In the genomic region with DNA sequence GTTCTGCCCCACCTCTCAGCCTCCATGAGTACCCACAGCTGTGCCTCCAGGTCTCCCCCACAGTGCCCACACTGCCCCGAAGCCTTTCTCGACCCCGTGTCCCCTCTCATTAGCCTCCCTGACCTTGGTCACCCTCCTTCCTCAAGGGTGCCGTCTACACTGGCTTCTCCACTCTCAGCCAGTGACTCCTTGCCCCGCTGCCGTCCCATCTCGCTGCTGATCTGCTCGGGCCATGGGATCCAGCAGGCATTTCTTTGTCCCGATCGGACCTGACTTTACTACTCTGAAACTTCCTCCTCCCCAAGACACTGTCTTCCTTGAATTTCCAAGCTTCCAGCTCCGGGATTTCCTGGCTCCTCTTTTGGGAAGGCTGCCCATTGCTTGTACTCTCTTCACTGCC, we compare ENCODE assay signal across 22 cellular contexts. TPM values are rescaled to one million over a fixed set of nuclear protein-coding genes. Genes with fewer than 3 reads are reported as not detected.
"Had no signal": no experiment of that assay in that cellular context is flagged by ENCODE, and none has a peak within 500 bp of the region (broad histone marks: within the 10 kb centered on the region; RNA-seq: fewer than 3 reads in every experiment).

No MANE protein-coding gene starts in this region.

- H3K9me3 ChIP-seq: gastroesophageal sphincter, heart right ventricle, prostate gland, stomach, uterus had no signal

- H3K9me3 Mint-ChIP-seq: activated CD8-positive, alpha-beta T cell treated with anti-CD3 and anti-CD28 coated beads for 36 hours; activated naive CD4-positive, alpha-beta T cell treated with anti-CD3 and anti-CD28 coated beads, Interleukin-2, amount 50 U/mL, for 72 hours; activated T-cell treated with anti-CD3 and anti-CD28 coated beads, Interleukin-2, amount 50 U/mL, for 4 hours; WTC11 had no signal

- H3K4me3 Mint-ChIP-seq: activated CD8-positive, alpha-beta T cell treated with anti-CD3 and anti-CD28 coated beads for 36 hours; activated T-cell treated with anti-CD3 and anti-CD28 coated beads, Interleukin-2, amount 50 U/mL, for 4 hours; WTC11 had no signal

- H3K4me1 ChIP-seq: uterus had no signal

- H3K27ac Mint-ChIP-seq: activated CD8-positive, alpha-beta T cell treated with anti-CD3 and anti-CD28 coated beads for 36 hours; WTC11 had no signal

- H3K27ac ChIP-seq: brain microvascular endothelial cell, epithelial cell of prostate, prostate gland, uterus had no signal

- FAIRE-seq: islet of Langerhans had no signal

- H3K27me3 ChIP-seq: uterus had no signal

- H3K36me3 Mint-ChIP-seq: activated naive CD4-positive, alpha-beta T cell treated with anti-CD3 and anti-CD28 coated beads, Interleukin-2, amount 50 U/mL, for 72 hours; WTC11 had no signal

- H3K4me3 ChIP-seq: gastroesophageal sphincter, lung, uterus had no signal

- H3K36me3 ChIP-seq: brain microvascular endothelial cell, gastroesophageal sphincter, heart right ventricle, prostate gland, stomach, uterus had no signal

- H3K27me3 Mint-ChIP-seq: activated CD8-positive, alpha-beta T cell treated with anti-CD3 and anti-CD28 coated beads for 36 hours had no signal

- DNase-seq: activated CD4-positive, alpha-beta T cell treated with anti-CD3 and anti-CD28 coated beads for 48 hours; activated CD8-positive, alpha-beta T cell treated with anti-CD3 and anti-CD28 coated beads for 36 hours; activated effector memory CD4-positive, alpha-beta T cell treated with Interleukin-2 at 50 U/mL for 16 hours; activated T-cell treated with anti-CD3 and anti-CD28 coated beads, Interleukin-2, amount 50 U/mL, for 4 hours; amygdala; brain microvascular endothelial cell; effector memory CD4-positive, alpha-beta T cell; heart right ventricle; left colon; midbrain; right cardiac atrium; stomach; uterus had no signal

- ATAC-seq: activated CD8-positive, alpha-beta T cell treated with anti-CD3 and anti-CD28 coated beads for 36 hours; activated naive CD4-positive, alpha-beta T cell treated with anti-CD3 and anti-CD28 coated beads, Interleukin-2, amount 50 U/mL, for 72 hours; activated T-cell treated with anti-CD3 and anti-CD28 coated beads, Interleukin-2, amount 50 U/mL, for 4 hours; gastroesophageal sphincter; WTC11 had no signal

RNA-seq across cellular contexts. Expression of a gene that starts 31.3 kb away (rescaled TPM):
- total RNA-seq: activated CD8-positive, alpha-beta T cell treated with anti-CD3 and anti-CD28 coated beads for 36 hours; activated naive CD4-positive, alpha-beta T cell treated with anti-CD3 and anti-CD28 coated beads, Interleukin-2, amount 50 U/mL, for 72 hours; activated T-cell treated with anti-CD3 and anti-CD28 coated beads, Interleukin-2, amount 50 U/mL, for 4 hours; gastroesophageal sphincter; heart right ventricle; left colon; right cardiac atrium; stomach; T-helper 1 cell treated with Interleukin-12 subunit alpha and Interleukin-12 subunit beta and Interleukin-4 antibody, amounts not matched to agents 30 ng/mL and 1 ng/mL, for 36 hours had no signal
- polyA plus RNA-seq: heart right ventricle, right cardiac atrium had no signal

RNA-seq across cellular contexts. Expression of a gene that starts 31.4 kb away (rescaled TPM):
- total RNA-seq: activated CD8-positive, alpha-beta T cell treated with anti-CD3 and anti-CD28 coated beads for 36 hours; activated T-cell treated with anti-CD3 and anti-CD28 coated beads, Interleukin-2, amount 50 U/mL, for 4 hours; myocyte; T-helper 1 cell treated with Interleukin-12 subunit alpha and Interleukin-12 subunit beta and Interleukin-4 antibody, amounts not matched to agents 30 ng/mL and 1 ng/mL, for 36 hours had no signal
